ENCODE assay signal across 16 cellular contexts in the genomic region with DNA sequence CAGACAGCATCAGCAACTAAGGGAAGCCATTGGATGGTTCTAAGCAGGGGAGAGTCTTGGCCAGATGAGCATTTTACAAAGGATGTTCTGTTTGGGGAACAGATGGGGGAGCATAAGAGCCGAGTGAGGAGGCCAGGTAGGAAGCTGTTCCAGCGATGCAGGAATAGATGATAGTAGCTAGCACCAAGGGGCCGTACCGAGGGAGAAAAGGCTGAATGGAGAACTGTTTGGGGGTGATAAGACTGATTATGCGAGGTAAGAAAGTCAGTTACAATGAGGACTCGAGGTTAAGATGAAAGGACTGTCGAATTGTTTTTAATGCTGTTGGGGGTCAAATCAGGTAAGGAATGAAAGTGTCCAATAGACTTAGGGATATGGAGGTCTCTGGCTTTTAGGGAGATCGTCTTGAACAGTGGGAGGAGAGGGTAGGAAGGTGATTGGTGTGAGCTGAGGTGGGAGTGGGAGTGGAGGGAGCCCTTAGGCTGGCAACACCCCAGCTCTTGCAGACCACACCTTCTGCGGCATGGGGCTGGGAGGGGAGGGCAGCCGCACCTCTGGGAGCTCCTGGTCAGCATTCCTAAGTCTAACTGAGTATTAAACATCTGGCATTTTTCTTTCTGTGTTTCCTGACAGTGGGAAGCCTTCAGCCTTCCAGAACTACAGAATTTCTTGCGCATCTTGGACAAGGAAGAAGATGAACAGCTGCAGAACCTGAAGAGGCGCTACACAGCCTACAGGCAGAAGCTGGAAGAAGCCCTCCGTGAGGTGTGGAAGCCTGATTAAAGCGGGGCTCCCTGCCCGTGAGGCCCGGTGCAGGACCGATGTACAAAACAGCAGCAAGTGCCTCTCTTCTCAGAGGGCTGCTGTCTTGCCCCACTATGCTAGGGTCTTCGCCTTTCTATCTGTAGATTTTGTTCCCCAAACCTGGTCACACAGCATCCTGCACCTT.
A peak's percentile ranks its signal among the peaks of the same experiment; 100 is the strongest.
DNase-seq lines count a peak whose midpoint lies in the region; ATAC-seq and TF ChIP-seq lines count a peak whose summit lies in the region.
"Had no signal": no experiment of that assay in that cellular context is flagged by ENCODE, and none has a peak within 500 bp of the region (broad histone marks: within the 10 kb centered on the region; RNA-seq: fewer than 3 reads in every experiment).

No MANE protein-coding gene starts in this region.

- H3K4me1 Mint-ChIP-seq in activated CD4-positive, alpha-beta T cell treated with anti-CD3 and anti-CD28 coated beads, Interleukin-2, amount 10 ng/mL, durations not matched to agents 7 days and 5 days = peaks cover 69% of the 10 kb centered on the region
- H3K4me1 Mint-ChIP-seq in endodermal cell = peaks cover 40% of the 10 kb centered on the region
- H3K4me1 Mint-ChIP-seq in stimulated activated effector memory CD8-positive, alpha-beta T cell treated with anti-CD3 and anti-CD28 coated beads, Interleukin-12 subunit alpha, Interleukin-12 subunit beta, amount 100 ng/mL, for 72 hours = peaks cover 42% of the 10 kb centered on the region

- ATAC-seq in Panc1 = 0 out of 2 replicates have a peak, but pooled peaks have one; percentile 19
- ATAC-seq in stimulated activated effector memory CD8-positive, alpha-beta T cell treated with anti-CD3 and anti-CD28 coated beads, Interleukin-12 subunit alpha, Interleukin-12 subunit beta, amount 100 ng/mL, for 72 hours = no peak
- ATAC-seq: GM12878 had no signal

- BruUV-seq in Panc1 (replicated peaks; lab: Mats Ljungman, UMichigan) (no TSS peak), A673 (replicated peaks; lab: Mats Ljungman, UMichigan) (no TSS peak)

- CTCF ChIA-PET in activated CD4-positive, alpha-beta T cell treated with anti-CD3 and anti-CD28 coated beads, Interleukin-2, amount 10 ng/mL, durations not matched to agents 7 days and 5 days (lab: Charles Lee) = interaction anchor here (1.2 to 3.0 kb wide), 4 partner anchors 9 to 145 kb away, joined by 3 to 16 read pairs (median 9); no protein-coding TSS in a partner anchor
- CTCF ChIA-PET in Panc1 (lab: Charles Lee) = interaction anchor here (0.8 to 4.6 kb wide), 3 partner anchors 70 to 161 kb away, joined by 3 to 24 read pairs (median 5); no protein-coding TSS in a partner anchor
- CTCF ChIA-PET in A673 (lab: Charles Lee) = no interaction called here

- H3K4me3 Mint-ChIP-seq in activated CD4-positive, alpha-beta T cell treated with anti-CD3 and anti-CD28 coated beads, Interleukin-2, amount 10 ng/mL, durations not matched to agents 7 days and 5 days = no peak overlapping the region
- H3K4me3 Mint-ChIP-seq in endodermal cell = no peak overlapping the region
- no peak overlapping the region for H3K4me3 Mint-ChIP-seq in stimulated activated effector memory CD8-positive, alpha-beta T cell treated with anti-CD3 and anti-CD28 coated beads, Interleukin-12 subunit alpha, Interleukin-12 subunit beta, amount 100 ng/mL, for 72 hours

- H3K27me3 ChIP-seq in Panc1 (ENCODE audit: control insufficient read depth, insufficient read depth, low read length) (no peaks in the 10 kb centered on the region), endodermal cell (ENCODE audit: control insufficient read depth, insufficient read depth, low read length, poor library complexity, severe bottlenecking) (no peaks in the 10 kb centered on the region), A673 (replicated peaks; ENCODE audit: insufficient read depth, low read depth, low read length, poor library complexity) (no peaks in the 10 kb centered on the region), BE2C (no peaks in the 10 kb centered on the region)
- H3K27me3 ChIP-seq: MG63, ovary, Peyer's patch had no signal

- H3K9me3 ChIP-seq in Panc1 (ENCODE audit: control insufficient read depth, insufficient read depth, low read depth, low read length) (no peaks in the 10 kb centered on the region), endodermal cell (ENCODE audit: control insufficient read depth, low read length) (no peaks in the 10 kb centered on the region), A673 (ENCODE audit: low read depth, low read length, poor library complexity, severe bottlenecking) (no peaks in the 10 kb centered on the region), BE2C (no peaks in the 10 kb centered on the region)
- H3K9me3 ChIP-seq: MG63, ovary, Peyer's patch had no signal

- no peak overlapping the region for H3K9ac ChIP-seq in endodermal cell (ENCODE audit: extremely low read depth, low read length, poor library complexity, severe bottlenecking)

- intact Hi-C loops in Panc1 (cut with micrococcal nuclease; ENCODE audit: unreplicated experiment) = loop anchor here (5.0 kb wide), 1 partner anchor 82 kb away; a partner anchor contains a TSS
- intact Hi-C loops in A673 (cut with micrococcal nuclease; ENCODE audit: unreplicated experiment) = loop anchor here (5.0 to 10.0 kb wide), 4 partner anchors 87 to 870 kb away; a partner anchor contains a TSS

- no peaks in the 10 kb centered on the region for H3K9me3 Mint-ChIP-seq in activated CD4-positive, alpha-beta T cell treated with anti-CD3 and anti-CD28 coated beads, Interleukin-2, amount 10 ng/mL, durations not matched to agents 7 days and 5 days
- H3K9me3 Mint-ChIP-seq in endodermal cell = no peaks in the 10 kb centered on the region
- no peaks in the 10 kb centered on the region for H3K9me3 Mint-ChIP-seq in stimulated activated effector memory CD8-positive, alpha-beta T cell treated with anti-CD3 and anti-CD28 coated beads, Interleukin-12 subunit alpha, Interleukin-12 subunit beta, amount 100 ng/mL, for 72 hours

- H3K36me3 ChIP-seq in Panc1 (ENCODE audit: control insufficient read depth, insufficient read depth, low read length) (peaks cover 9% of the 10 kb centered on the region), endodermal cell (ENCODE audit: control insufficient read depth, insufficient read depth, low read length) (peaks cover 30% of the 10 kb centered on the region), A673 (ENCODE audit: insufficient read depth, low read length, poor library complexity, severe bottlenecking) (peaks cover 10% of the 10 kb centered on the region), BE2C (peaks cover 14% of the 10 kb centered on the region)
- H3K36me3 ChIP-seq: ovary had no signal

- in situ Hi-C loops in Panc1 (cut with HindIII; ENCODE audit: low pct_unique_long_range_greater_than_20kb, low sequenced_read_pairs) = no loop called here

- H3K27ac ChIP-seq in Panc1 (ENCODE audit: low read length) (peak overlapping the region; percentile 21; the same call in 1 of the 2 replicates), endodermal cell (ENCODE audit: low read depth, low read length) (no peak overlapping the region), A673 (ENCODE audit: low read depth, low read length, poor library complexity, severe bottlenecking) (no peak overlapping the region)
- H3K27ac ChIP-seq: HL-60, Peyer's patch had no signal

- peak overlapping the region; percentile 73 for H3K27ac Mint-ChIP-seq in activated CD4-positive, alpha-beta T cell treated with anti-CD3 and anti-CD28 coated beads, Interleukin-2, amount 10 ng/mL, durations not matched to agents 7 days and 5 days
- peak overlapping the region; percentile 0 for H3K27ac Mint-ChIP-seq in endodermal cell
- H3K27ac Mint-ChIP-seq in stimulated activated effector memory CD8-positive, alpha-beta T cell treated with anti-CD3 and anti-CD28 coated beads, Interleukin-12 subunit alpha, Interleukin-12 subunit beta, amount 100 ng/mL, for 72 hours = peak overlapping the region; percentile 45

- H3K4me1 ChIP-seq in Panc1 (ENCODE audit: control insufficient read depth, insufficient read depth, low read length) (peaks cover 34% of the 10 kb centered on the region), endodermal cell (ENCODE audit: control insufficient read depth, insufficient read depth, low read length) (peaks cover 3% of the 10 kb centered on the region), A673 (ENCODE audit: insufficient read depth, low read length, poor library complexity, severe bottlenecking) (peaks cover 15% of the 10 kb centered on the region), BE2C (no peaks in the 10 kb centered on the region)
- H3K4me1 ChIP-seq: Peyer's patch had no signal

- no peaks in the 10 kb centered on the region for H3K27me3 Mint-ChIP-seq in activated CD4-positive, alpha-beta T cell treated with anti-CD3 and anti-CD28 coated beads, Interleukin-2, amount 10 ng/mL, durations not matched to agents 7 days and 5 days
- H3K27me3 Mint-ChIP-seq in endodermal cell (ENCODE audit: insufficient read depth) = no peaks in the 10 kb centered on the region

- no peak overlapping the region for H3K4me3 ChIP-seq in Panc1 (ENCODE audit: low read depth in 2 of 2, low read length in 2 of 2)
- H3K4me3 ChIP-seq in endodermal cell (ENCODE audit: low read length) = no peak overlapping the region
- no peak overlapping the region for H3K4me3 ChIP-seq in A673 (ENCODE audit: low read depth, low read length, poor library complexity, severe bottlenecking)
- no peak overlapping the region for H3K4me3 ChIP-seq in BE2C (ENCODE audit: low read depth, low read length)
- H3K4me3 ChIP-seq: GM12878, MG63, ovary, Peyer's patch had no signal

- POLR2A ChIA-PET in activated CD4-positive, alpha-beta T cell treated with anti-CD3 and anti-CD28 coated beads, Interleukin-2, amount 10 ng/mL, durations not matched to agents 7 days and 5 days (lab: Charles Lee) = no interaction called here
- POLR2A ChIA-PET in Panc1 (lab: Charles Lee) = interaction anchor here (0.6 kb wide), 1 partner anchor 155 kb away, joined by 3 read pairs; no protein-coding TSS in a partner anchor
- POLR2A ChIA-PET in A673 (lab: Charles Lee; ENCODE audit: low non-redundant PET) = no interaction called here

- TF ChIP-seq CTCF in Panc1 (IDR thresholded peaks at IDR 0.05) (no peak), endodermal cell (conservative IDR thresholded peaks at IDR 0.05) (no peak), A673 (conservative IDR thresholded peaks at IDR 0.05; ENCODE audit: low read depth, low read length) (no peak), BE2C (IDR thresholded peaks at IDR 0.05; ENCODE audit: low read depth, low read length) (no peak)

- DNase-seq in activated CD4-positive, alpha-beta T cell treated with anti-CD3 and anti-CD28 coated beads, Interleukin-2, amount 10 ng/mL, durations not matched to agents 7 days and 5 days = no peak
- DNase-seq in activated CD4-positive, alpha-beta T cell treated with anti-CD3 and anti-CD28 coated beads, Interleukin-2, amount 50 U/mL, for 48 hours = no peak
- DNase-seq in Panc1 (ENCODE audit: low read depth, low spot score) = no peak
- peak; percentile 68 for DNase-seq in endodermal cell
- DNase-seq in stimulated activated effector memory CD8-positive, alpha-beta T cell treated with anti-CD3 and anti-CD28 coated beads, Interleukin-12 subunit alpha, Interleukin-12 subunit beta, amount 100 ng/mL, for 72 hours (ENCODE audit: low spot score in 2 of 2) = no peak
- DNase-seq in A673 (ENCODE audit: low spot score) = no peak
- no peak for DNase-seq in BE2C
- no peak for DNase-seq in DMS79 treated with DMSO at 0.1 percent for 48 hours (lab: John Stamatoyannopoulos, UW)
- DNase-seq: activated T-cell treated with anti-CD3 and anti-CD28 coated beads, Interleukin-2, amount 50 U/mL, for 48 hours; caudate nucleus; hippocampal formation; MG63; ovary; Peyer's patch had no signal

- peaks cover 59% of the 10 kb centered on the region for H3K36me3 Mint-ChIP-seq in activated CD4-positive, alpha-beta T cell treated with anti-CD3 and anti-CD28 coated beads, Interleukin-2, amount 10 ng/mL, durations not matched to agents 7 days and 5 days (ENCODE audit: low read depth)
- H3K36me3 Mint-ChIP-seq in endodermal cell (ENCODE audit: low read depth) = peaks cover 35% of the 10 kb centered on the region
- H3K36me3 Mint-ChIP-seq in stimulated activated effector memory CD8-positive, alpha-beta T cell treated with anti-CD3 and anti-CD28 coated beads, Interleukin-12 subunit alpha, Interleukin-12 subunit beta, amount 100 ng/mL, for 72 hours = peaks cover 68% of the 10 kb centered on the region

- 89% methylated on average over 17 to 18 of the region's 18 CpGs for WGBS in endodermal cell (ENCODE audit: insufficient coverage in 1 of 2, insufficient read length in 1 of 2), 2 experiments

Comparison
In these comparisons a context has a peak if more than half of its experiments do, and no peak if none do; other contexts are left out.
1. H3K27ac Mint-ChIP-seq: peak in every context shown above with its lines; median percentile 73 in activated CD4-positive, alpha-beta T cell treated with anti-CD3 and anti-CD28 coated beads, Interleukin-2, amount 10 ng/mL, durations not matched to agents 7 days and 5 days; 45 in stimulated activated effector memory CD8-positive, alpha-beta T cell treated with anti-CD3 and anti-CD28 coated beads, Interleukin-12 subunit alpha, Interleukin-12 subunit beta, amount 100 ng/mL, for 72 hours; 0 in endodermal cell.